ENCODE assay signal across 17 cellular contexts in the genomic region with DNA sequence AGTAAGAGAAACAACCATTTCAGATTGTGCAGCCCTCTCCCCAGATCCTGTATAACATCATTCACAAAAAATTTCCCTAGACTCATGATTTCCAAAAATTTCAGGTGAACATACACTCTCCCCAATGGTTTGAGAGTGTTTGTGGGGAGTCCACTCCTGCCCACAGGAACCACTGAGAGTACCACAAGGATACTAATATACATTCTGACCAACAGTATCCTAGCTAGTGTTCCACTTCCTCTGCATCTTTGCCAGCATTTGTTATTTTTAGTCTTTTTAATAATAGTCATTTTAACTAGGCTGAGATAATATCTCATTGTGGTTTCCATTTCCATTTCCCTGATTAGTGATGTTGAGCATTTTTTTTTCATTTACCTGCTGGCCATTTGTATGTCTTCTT.
A peak's percentile ranks its signal among the peaks of the same experiment; 100 is the strongest.
DNase-seq lines count a peak whose midpoint lies in the region; ATAC-seq, FAIRE-seq and TF ChIP-seq lines count a peak whose summit lies in the region.
"Had no signal": no experiment of that assay in that cellular context is flagged by ENCODE, and none has a peak within 500 bp of the region (broad histone marks: within the 10 kb centered on the region; RNA-seq: fewer than 3 reads in every experiment).

No MANE protein-coding gene starts in this region.

- H4K20me1 ChIP-seq in GM12878 (ENCODE audit: control insufficient read depth, insufficient read depth): no peaks in the 10 kb centered on the region

- FAIRE-seq in GM12878 (lab: Jason Lieb, UNC): no peak
- FAIRE-seq: A204.1, H1, HepG2, HTR-8/SVneo had no signal

- H2AFZ ChIP-seq in GM12878 (ENCODE audit: control insufficient read depth, low read depth, low read length): no peak overlapping the region

- RAD21 ChIA-PET in GM12878 (lab: Charles Lee; ENCODE audit: unreplicated experiment): no interaction called here

- no TSS peak for BruUV-seq in GM12878 (replicated peaks; lab: Mats Ljungman, UMichigan)

- no peak overlapping the region for H3K4me3 ChIP-seq in GM12878

- ATAC-seq in GM18511 (IDR thresholded peaks at IDR 0.05; ENCODE audit: unreplicated experiment) (peak; percentile 44), GM19351 (IDR thresholded peaks at IDR 0.05; ENCODE audit: unreplicated experiment) (peak; percentile 52), HG03378 (IDR thresholded peaks at IDR 0.05; ENCODE audit: unreplicated experiment) (peak; percentile 40), GM12878 (peak; percentile 34), foreskin keratinocyte (no peak)
- ATAC-seq: HepG2 had no signal

- H3K9me3 ChIP-seq in GM12878 (replicated peaks; ENCODE audit: control insufficient read depth, insufficient read depth, low read length): no peaks in the 10 kb centered on the region

- H3K36me3 ChIP-seq in GM12878 (ENCODE audit: control insufficient read depth in 2 of 2, insufficient read depth in 2 of 2, low read length in 1 of 2): no peaks in the 10 kb centered on the region

- no peak overlapping the region for H3K9ac ChIP-seq in GM12878 (ENCODE audit: control insufficient read depth, insufficient read depth, low read length)

- TF ChIP-seq EP300 in GM12878 (IDR thresholded peaks at IDR 0.05; ENCODE audit: borderline replicate concordance in 1 of 2, control insufficient read depth in 1 of 2, low read depth in 2 of 2, low read length in 2 of 2): no peak

- intact Hi-C loops in GM12878 (cut with micrococcal nuclease; ENCODE audit: unreplicated experiment): no loop called here

- no peak overlapping the region for H3K4me2 ChIP-seq in GM12878 (ENCODE audit: control insufficient read depth, insufficient read depth)

- DNase-seq in GM12878 (ENCODE audit: low read depth, low spot score) (no peak), RPMI8226 (no peak), HuH-7.5 (ENCODE audit: low spot score) (no peak), foreskin keratinocyte (no peak)
- DNase-seq: C1 segment of cervical spinal cord; Calu3; CD4-positive, alpha-beta T cell; DMS 273 treated with DMSO at 0.1 percent for 48 hours; HCEC 1CT; HFFc6 had no signal

- POLR2A ChIA-PET in GM12878 (lab: Charles Lee): no interaction called here

- in situ Hi-C loops in GM12878 (cut with MboI): no loop called here

- H3K79me2 ChIP-seq in GM12878 (ENCODE audit: control insufficient read depth, insufficient read depth, low read length): no peaks in the 10 kb centered on the region

- H3K27ac ChIP-seq in GM12878 (ENCODE audit: control insufficient read depth, insufficient read depth) (no peak overlapping the region), foreskin keratinocyte (no peak overlapping the region)

- no peak for TF ChIP-seq RAD21 in GM12878 (IDR thresholded peaks at IDR 0.05; ENCODE audit: insufficient read depth, low read depth, low read length)

- TF ChIP-seq CTCF in GM12878 (IDR thresholded peaks at IDR 0.05 in 2 of 3, conservative IDR thresholded peaks at IDR 0.05 in 1 of 3; ENCODE audit: control insufficient read depth in 2 of 3, extremely low read depth in 1 of 3, insufficient read depth in 1 of 3, low read depth in 3 of 3, low read length in 3 of 3): no peak
- no peak for TF ChIP-seq CTCF in foreskin keratinocyte (conservative IDR thresholded peaks at IDR 0.05)

- TF ChIP-seq POLR2A in GM12878 (IDR thresholded peaks at IDR 0.05; ENCODE audit: low read depth, low read length): no peak

- H3K27me3 ChIP-seq in GM12878 (replicated peaks in 1 of 2; ENCODE audit: control insufficient read depth in 2 of 2, insufficient read depth in 2 of 2, low read length in 1 of 2): no peaks in the 10 kb centered on the region
- no peaks in the 10 kb centered on the region for H3K27me3 ChIP-seq in foreskin keratinocyte

- SMC1A ChIA-PET in GM12878 (lab: Charles Lee; ENCODE audit: uncharacterized antibody, unreplicated experiment): no interaction called here

- CTCF ChIA-PET in GM12878 (lab: Yijun Ruan, JAX): no interaction called here

- H3K4me1 ChIP-seq in GM12878 (ENCODE audit: control insufficient read depth, insufficient read depth, low read length) (peaks cover 4% of the 10 kb centered on the region; the same call in 1 of the 2 replicates), foreskin keratinocyte (no peaks in the 10 kb centered on the region)

TF ChIP-seq in GM12878, 131 proteins besides CTCF, POLR2A, EP300 and RAD21:
- TF ChIP-seq, protein P1, sequence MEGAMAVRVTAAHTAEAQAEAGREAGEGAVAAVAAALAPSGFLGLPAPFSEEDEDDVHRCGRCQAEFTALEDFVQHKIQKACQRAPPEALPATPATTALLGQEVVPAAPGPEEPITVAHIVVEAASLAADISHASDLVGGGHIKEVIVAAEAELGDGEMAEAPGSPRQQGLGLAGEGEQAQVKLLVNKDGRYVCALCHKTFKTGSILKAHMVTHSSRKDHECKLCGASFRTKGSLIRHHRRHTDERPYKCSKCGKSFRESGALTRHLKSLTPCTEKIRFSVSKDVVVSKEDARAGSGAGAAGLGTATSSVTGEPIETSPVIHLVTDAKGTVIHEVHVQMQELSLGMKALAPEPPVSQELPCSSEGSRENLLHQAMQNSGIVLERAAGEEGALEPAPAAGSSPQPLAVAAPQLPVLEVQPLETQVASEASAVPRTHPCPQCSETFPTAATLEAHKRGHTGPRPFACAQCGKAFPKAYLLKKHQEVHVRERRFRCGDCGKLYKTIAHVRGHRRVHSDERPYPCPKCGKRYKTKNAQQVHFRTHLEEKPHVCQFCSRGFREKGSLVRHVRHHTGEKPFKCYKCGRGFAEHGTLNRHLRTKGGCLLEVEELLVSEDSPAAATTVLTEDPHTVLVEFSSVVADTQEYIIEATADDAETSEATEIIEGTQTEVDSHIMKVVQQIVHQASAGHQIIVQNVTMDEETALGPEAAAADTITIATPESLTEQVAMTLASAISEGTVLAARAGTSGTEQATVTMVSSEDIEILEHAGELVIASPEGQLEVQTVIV (IDR thresholded peaks at IDR 0.05; ENCODE audit: borderline replicate concordance, partially characterized antibody): no peak
- TF ChIP-seq RUNX3 (IDR thresholded peaks at IDR 0.05; ENCODE audit: low read length) (peak; percentile 43), SPI1 (IDR thresholded peaks at IDR 0.05; ENCODE audit: borderline replicate concordance, insufficient read depth, low read depth, low read length) (0 out of 2 replicates have a peak, but pooled peaks have one; percentile 18)
- TF ChIP-seq, protein P2, sequence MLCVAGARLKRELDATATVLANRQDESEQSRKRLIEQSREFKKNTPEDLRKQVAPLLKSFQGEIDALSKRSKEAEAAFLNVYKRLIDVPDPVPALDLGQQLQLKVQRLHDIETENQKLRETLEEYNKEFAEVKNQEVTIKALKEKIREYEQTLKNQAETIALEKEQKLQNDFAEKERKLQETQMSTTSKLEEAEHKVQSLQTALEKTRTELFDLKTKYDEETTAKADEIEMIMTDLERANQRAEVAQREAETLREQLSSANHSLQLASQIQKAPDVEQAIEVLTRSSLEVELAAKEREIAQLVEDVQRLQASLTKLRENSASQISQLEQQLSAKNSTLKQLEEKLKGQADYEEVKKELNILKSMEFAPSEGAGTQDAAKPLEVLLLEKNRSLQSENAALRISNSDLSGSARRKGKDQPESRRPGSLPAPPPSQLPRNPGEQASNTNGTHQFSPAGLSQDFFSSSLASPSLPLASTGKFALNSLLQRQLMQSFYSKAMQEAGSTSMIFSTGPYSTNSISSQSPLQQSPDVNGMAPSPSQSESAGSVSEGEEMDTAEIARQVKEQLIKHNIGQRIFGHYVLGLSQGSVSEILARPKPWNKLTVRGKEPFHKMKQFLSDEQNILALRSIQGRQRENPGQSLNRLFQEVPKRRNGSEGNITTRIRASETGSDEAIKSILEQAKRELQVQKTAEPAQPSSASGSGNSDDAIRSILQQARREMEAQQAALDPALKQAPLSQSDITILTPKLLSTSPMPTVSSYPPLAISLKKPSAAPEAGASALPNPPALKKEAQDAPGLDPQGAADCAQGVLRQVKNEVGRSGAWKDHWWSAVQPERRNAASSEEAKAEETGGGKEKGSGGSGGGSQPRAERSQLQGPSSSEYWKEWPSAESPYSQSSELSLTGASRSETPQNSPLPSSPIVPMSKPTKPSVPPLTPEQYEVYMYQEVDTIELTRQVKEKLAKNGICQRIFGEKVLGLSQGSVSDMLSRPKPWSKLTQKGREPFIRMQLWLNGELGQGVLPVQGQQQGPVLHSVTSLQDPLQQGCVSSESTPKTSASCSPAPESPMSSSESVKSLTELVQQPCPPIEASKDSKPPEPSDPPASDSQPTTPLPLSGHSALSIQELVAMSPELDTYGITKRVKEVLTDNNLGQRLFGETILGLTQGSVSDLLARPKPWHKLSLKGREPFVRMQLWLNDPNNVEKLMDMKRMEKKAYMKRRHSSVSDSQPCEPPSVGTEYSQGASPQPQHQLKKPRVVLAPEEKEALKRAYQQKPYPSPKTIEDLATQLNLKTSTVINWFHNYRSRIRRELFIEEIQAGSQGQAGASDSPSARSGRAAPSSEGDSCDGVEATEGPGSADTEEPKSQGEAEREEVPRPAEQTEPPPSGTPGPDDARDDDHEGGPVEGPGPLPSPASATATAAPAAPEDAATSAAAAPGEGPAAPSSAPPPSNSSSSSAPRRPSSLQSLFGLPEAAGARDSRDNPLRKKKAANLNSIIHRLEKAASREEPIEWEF (IDR thresholded peaks at IDR 0.05; ENCODE audit: insufficient replicate concordance, low read depth, low read length): no peak
TF ChIP-seq in GM12878: peak in this region for 2.
